Comparison of ENCODE assay signal across 8 cellular contexts in genomic region chr14:20662968-20663731, GRCh38. TPM values are rescaled to one million over a fixed set of nuclear protein-coding genes. Genes with fewer than 3 reads are reported as not detected.
DNase-seq lines count a peak whose midpoint lies in the region; ATAC-seq and TF ChIP-seq lines count a peak whose summit lies in the region.

No MANE protein-coding gene starts in this region.

- peaks cover 1% of the 10 kb centered on the region for H3K36me3 Mint-ChIP-seq in activated naive CD4-positive, alpha-beta T cell treated with anti-CD3 and anti-CD28 coated beads, Interleukin-2, amount 10 ng/mL, durations not matched to agents 7 days and 5 days

- H3K4me3 ChIP-seq in left ventricle myocardium inferior, result peak overlapping the region; percentile 47

- H3K9me3 ChIP-seq in left ventricle myocardium inferior (replicated peaks), result no peaks in the 10 kb centered on the region

- peaks cover 11% of the 10 kb centered on the region for H3K4me1 ChIP-seq in left ventricle myocardium inferior

- peaks cover 70% of the 10 kb centered on the region for H3K27me3 Mint-ChIP-seq in activated naive CD4-positive, alpha-beta T cell treated with anti-CD3 and anti-CD28 coated beads, Interleukin-2, amount 10 ng/mL, durations not matched to agents 7 days and 5 days

- DNase-seq in AG08395 (ENCODE audit: low spot score) (peak; percentile 29), SHP77 treated with DMSO at 0.1 percent for 48 hours (lab: John Stamatoyannopoulos, UW) (peak; percentile 58), left ventricle myocardium inferior (no peak), renal cortical epithelial cell (ENCODE audit: low read depth) (peak; percentile 61), posterior vena cava (ENCODE audit: low spot score) (no peak)
- DNase-seq in activated naive CD4-positive, alpha-beta T cell treated with anti-CD3 and anti-CD28 coated beads, Interleukin-2, amount 10 ng/mL, durations not matched to agents 7 days and 5 days, result peak; percentile 82

- TF ChIP-seq CTCF in left ventricle myocardium inferior (IDR thresholded peaks at IDR 0.05; ENCODE audit: borderline replicate concordance), result peak; percentile 45

- H3K4me1 Mint-ChIP-seq in activated naive CD4-positive, alpha-beta T cell treated with anti-CD3 and anti-CD28 coated beads, Interleukin-2, amount 10 ng/mL, durations not matched to agents 7 days and 5 days, result peaks cover 48% of the 10 kb centered on the region

- ATAC-seq in GM18861 (IDR thresholded peaks at IDR 0.05; ENCODE audit: unreplicated experiment) (peak; percentile 65), HG03469 (IDR thresholded peaks at IDR 0.05; ENCODE audit: unreplicated experiment) (peak; percentile 51)

- no peaks in the 10 kb centered on the region for H3K36me3 ChIP-seq in left ventricle myocardium inferior

- intact Hi-C loops in left ventricle myocardium inferior (cut with micrococcal nuclease) (no loop called here), posterior vena cava (cut with DNase I) (no loop called here)

- H3K27me3 ChIP-seq in left ventricle myocardium inferior (ENCODE audit: low read depth), result peaks cover 98% of the 10 kb centered on the region

- peaks cover 2% of the 10 kb centered on the region for H3K9me3 Mint-ChIP-seq in activated naive CD4-positive, alpha-beta T cell treated with anti-CD3 and anti-CD28 coated beads, Interleukin-2, amount 10 ng/mL, durations not matched to agents 7 days and 5 days

- no peak overlapping the region for H3K27ac Mint-ChIP-seq in activated naive CD4-positive, alpha-beta T cell treated with anti-CD3 and anti-CD28 coated beads, Interleukin-2, amount 10 ng/mL, durations not matched to agents 7 days and 5 days

- no peak overlapping the region for H3K27ac ChIP-seq in left ventricle myocardium inferior (replicated peaks)

- CTCF ChIA-PET in activated naive CD4-positive, alpha-beta T cell treated with anti-CD3 and anti-CD28 coated beads, Interleukin-2, amount 10 ng/mL, durations not matched to agents 7 days and 5 days (lab: Charles Lee), result interaction anchor here (0.6 to 4.2 kb wide), 10 partner anchors 11 to 37 kb away, joined by 3 to 56 read pairs (median 4); partner anchors contain the start of gene RNASE4

- peak overlapping the region; percentile 68 for H3K4me3 Mint-ChIP-seq in activated naive CD4-positive, alpha-beta T cell treated with anti-CD3 and anti-CD28 coated beads, Interleukin-2, amount 10 ng/mL, durations not matched to agents 7 days and 5 days

RNA-seq across cellular contexts. Expression of gene RNASE4, which starts 21.2 kb away (rescaled TPM):
- total RNA-seq in left ventricle myocardium inferior (9.0 TPM), renal cortical epithelial cell (2.1 and 15.3 TPM in 2 replicates), posterior vena cava (10 to 100 TPM; 42.3 to 44.3 TPM)

RNA-seq across cellular contexts. Expression of gene OR6S1, which starts 21.7 kb away (rescaled TPM):
- total RNA-seq in left ventricle myocardium inferior (not detected), renal cortical epithelial cell (not detected in 2 replicates), posterior vena cava (not detected)

RNA-seq across cellular contexts. Expression of gene ANG, which starts 25.4 kb away (rescaled TPM):
- total RNA-seq in left ventricle myocardium inferior (3.7 TPM), renal cortical epithelial cell (2.3 and 4.5 TPM in 2 replicates), posterior vena cava (10 to 100 TPM; 11.5 to 18.0 TPM)

Comparison
In these comparisons a context has a peak if more than half of its experiments do, and no peak if none do; other contexts are left out.
1. DNase-seq: peak in AG08395 (single experiment), SHP77 treated with DMSO at 0.1 percent for 48 hours (single experiment), activated naive CD4-positive, alpha-beta T cell treated with anti-CD3 and anti-CD28 coated beads, Interleukin-2, amount 10 ng/mL, durations not matched to agents 7 days and 5 days (single experiment) and renal cortical epithelial cell (single experiment); none in left ventricle myocardium inferior (single experiment) and posterior vena cava (single experiment).